8 cellular contexts compared by ENCODE assay signal in genomic region chr1:151593651-151594625, GRCh38. TPM values are rescaled to one million over a fixed set of nuclear protein-coding genes. Genes with fewer than 3 reads are reported as not detected.
A peak's percentile ranks its signal among the peaks of the same experiment; 100 is the strongest.
DNase-seq lines count a peak whose midpoint lies in the region; ATAC-seq and TF ChIP-seq lines count a peak whose summit lies in the region.

No MANE protein-coding gene starts in this region.

- TF ChIP-seq CTCF in chondrocyte (IDR thresholded peaks at IDR 0.05) = peak; percentile 97

- peaks cover 6 to 15% (median 9%) of the 10 kb centered on the region in 11 experiments; a peak in 17 of 22 replicates for H3K9me3 ChIP-seq in BLaER1 treated with 17β-estradiol and CSF1 and Interleukin-3, amounts not matched to agents 10 nM and 100 nM (replicated peaks in 1 of 11)

- H3K27me3 ChIP-seq in BLaER1 treated with 17β-estradiol and CSF1 and Interleukin-3, amounts not matched to agents 10 nM and 100 nM = no peaks in the 10 kb centered on the region
- H3K27me3 ChIP-seq in H7 (ENCODE audit: control insufficient read depth, insufficient read depth, low read length) = no peaks in the 10 kb centered on the region

- H3K36me3 ChIP-seq in BLaER1 treated with 17β-estradiol and CSF1 and Interleukin-3, amounts not matched to agents 10 nM and 100 nM = no peaks in the 10 kb centered on the region
- no peaks in the 10 kb centered on the region for H3K36me3 ChIP-seq in H7 (replicated peaks; ENCODE audit: control insufficient read depth, insufficient read depth, low read length)

- DNase-seq in H7 (peak; percentile 91), NCI-H2196 (lab: John Stamatoyannopoulos, UW; ENCODE audit: unreplicated experiment) (peak; percentile 80), chondrocyte (ENCODE audit: low spot score) (no peak), left lobe of liver (ENCODE audit: low spot score) (peak; percentile 85)
- DNase-seq in activated CD4-positive, alpha-beta T cell treated with anti-CD3 and anti-CD28 coated beads for 4 hours = peak; percentile 88
- peak; percentile 62 to 72 (median 70) for DNase-seq in stimulated activated CD4-positive, alpha-beta T cell treated with anti-CD3 and anti-CD28 coated beads, TNF-alpha, amount 100 ng/mL, for 1 hour (ENCODE audit: low read depth in 3 of 3, low spot score in 1 of 3)

- peak overlapping the region in 10 of 11 experiments; percentile 17 to 63 (median 48); a peak in 17 of 22 replicates for H3K9ac ChIP-seq in BLaER1 treated with 17β-estradiol and CSF1 and Interleukin-3, amounts not matched to agents 10 nM and 100 nM

- no peaks in the 10 kb centered on the region for H3K27me3 Mint-ChIP-seq in chondrocyte (ENCODE audit: low read depth)

- H3K27ac Mint-ChIP-seq in chondrocyte (ENCODE audit: unreplicated experiment) = no peak overlapping the region

- H3K4me3 ChIP-seq in BLaER1 treated with 17β-estradiol and CSF1 and Interleukin-3, amounts not matched to agents 10 nM and 100 nM = peak overlapping the region; percentile 8 to 62 (median 46); a peak in 17 of 20 replicates
- peak overlapping the region; percentile 43 for H3K4me3 ChIP-seq in H7 (ENCODE audit: insufficient read depth, low read depth, low read length)

- peak overlapping the region; percentile 44 for H3K4me3 Mint-ChIP-seq in chondrocyte (ENCODE audit: unreplicated experiment)

- H3K4me1 Mint-ChIP-seq in chondrocyte (ENCODE audit: low read depth) = peaks cover 20% of the 10 kb centered on the region

- H3K27ac ChIP-seq in BLaER1 treated with 17β-estradiol and CSF1 and Interleukin-3, amounts not matched to agents 10 nM and 100 nM = peak overlapping the region in 9 of 11 experiments; percentile 3 to 61 (median 47); a peak in 16 of 22 replicates

- H4K20me1 ChIP-seq in BLaER1 treated with 17β-estradiol and CSF1 and Interleukin-3, amounts not matched to agents 10 nM and 100 nM = no peaks in the 10 kb centered on the region

- peaks cover 12 to 29% (median 22%) of the 10 kb centered on the region in 10 experiments for H3K4me1 ChIP-seq in BLaER1 treated with 17β-estradiol and CSF1 and Interleukin-3, amounts not matched to agents 10 nM and 100 nM

- ATAC-seq in left lobe of liver (peak; percentile 100), GM19023 (IDR thresholded peaks at IDR 0.05; ENCODE audit: unreplicated experiment) (no peak)

- H3K36me3 Mint-ChIP-seq in chondrocyte (ENCODE audit: low read depth) = no peaks in the 10 kb centered on the region

- peaks cover 14% of the 10 kb centered on the region for H3K9me3 Mint-ChIP-seq in chondrocyte (ENCODE audit: low read depth)

- H3K4me2 ChIP-seq in BLaER1 treated with 17β-estradiol and CSF1 and Interleukin-3, amounts not matched to agents 10 nM and 100 nM = peak overlapping the region; percentile 65 to 87 (median 79)

RNA-seq across cellular contexts. Expression of gene SNX27, which starts 17.9 kb away (rescaled TPM):
- total RNA-seq in H7 (2014; rRNA removed; shearing (Covaris generic)) = 35.1 and 47.8 TPM in 2 replicates
- total RNA-seq in chondrocyte = 39.0 to 39.5 TPM (median 39.3 TPM) in 3 replicates
- total RNA-seq in left lobe of liver = 15.6 TPM

RNA-seq across cellular contexts. Expression of gene TUFT1, which starts 53.8 kb away (rescaled TPM):
- total RNA-seq in H7 (2014; rRNA removed; shearing (Covaris generic)) = 11.3 and 11.9 TPM in 2 replicates
- total RNA-seq in chondrocyte (15.2 to 33.0 TPM (median 30.5 TPM) in 3 replicates), left lobe of liver (1.4 TPM)
